8 cellular contexts compared by ENCODE assay signal in the genomic region with DNA sequence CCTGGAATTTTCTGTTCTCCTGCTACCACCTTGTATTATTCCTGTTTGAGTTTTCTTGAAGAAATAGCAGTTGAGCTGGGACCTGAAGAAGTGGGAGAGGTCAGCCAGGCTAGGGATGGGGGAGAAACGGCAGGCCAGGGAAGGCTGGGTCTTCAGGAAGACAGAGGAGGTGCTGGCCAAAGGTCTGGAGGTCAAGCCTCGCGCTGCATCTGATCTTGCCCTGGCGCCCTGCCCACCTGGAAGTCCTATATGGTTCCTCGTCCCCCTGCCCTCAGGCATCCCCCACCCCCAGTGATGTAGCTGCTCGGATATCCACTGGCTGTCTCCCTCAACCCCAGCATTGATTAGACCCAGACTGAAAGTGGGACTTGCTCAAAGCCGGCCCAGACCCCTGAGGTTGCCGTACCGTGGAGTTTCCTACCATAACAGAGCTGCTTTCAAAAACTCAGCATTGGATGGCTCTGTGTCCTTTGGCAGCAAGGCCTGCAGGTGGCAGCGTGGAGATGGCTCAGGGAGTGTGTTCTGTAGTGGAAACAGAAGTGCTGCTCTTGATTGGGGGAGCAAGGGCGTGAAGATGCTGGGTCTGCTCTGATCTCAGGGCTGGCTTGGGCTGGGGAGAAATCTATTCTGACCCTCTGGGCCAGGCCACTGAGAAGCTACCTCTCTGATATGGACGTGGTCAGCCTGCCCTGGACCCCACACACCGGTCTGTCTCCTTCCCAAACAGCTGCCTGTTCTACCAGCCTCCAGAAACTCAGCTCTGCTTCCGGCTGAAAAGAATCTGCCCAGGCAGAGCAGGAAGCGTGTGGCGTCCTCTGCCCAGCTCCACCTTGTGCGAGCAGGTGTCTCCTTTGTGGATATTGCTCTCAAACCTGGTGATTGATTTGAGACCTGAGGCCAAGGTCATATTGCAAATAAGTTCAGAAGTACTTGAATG.
DNase-seq lines count a peak whose midpoint lies in the region; ATAC-seq and TF ChIP-seq lines count a peak whose summit lies in the region.

No MANE protein-coding gene starts in this region.

- H3K4me3 ChIP-seq in SK-N-MC (no peak overlapping the region), body of pancreas (no peak overlapping the region), ascending aorta (no peak overlapping the region)

- TF ChIP-seq CTCF in body of pancreas (IDR thresholded peaks at IDR 0.05) (peak; percentile 53 to 81 (median 74)), ascending aorta (IDR thresholded peaks at IDR 0.05) (peak in 1 of 3 experiments; percentile 17)

- H3K36me3 ChIP-seq in SK-N-MC (ENCODE audit: insufficient read depth, low read length) (no peaks in the 10 kb centered on the region), body of pancreas (replicated peaks in 1 of 2; ENCODE audit: insufficient read depth in 1 of 2, low read depth in 2 of 2) (no peaks in the 10 kb centered on the region), ascending aorta (no peaks in the 10 kb centered on the region)

- H3K9ac ChIP-seq in SK-N-MC (ENCODE audit: insufficient read length), result no peak overlapping the region

- peak; percentile 92 for DNase-seq in D341Med (ENCODE audit: low spot score)
- DNase-seq in NCI-H1092 treated with DMSO at 0.1 percent for 48 hours (lab: John Stamatoyannopoulos, UW), result peak; percentile 86
- peak; percentile 40 for DNase-seq in SK-N-MC (ENCODE audit: low read depth, low spot score)
- peak; percentile 73 to 79 (median 78) for DNase-seq in body of pancreas
- DNase-seq in iPS-NIHi11 (ENCODE audit: low spot score), result peak; percentile 78
- DNase-seq in stimulated activated CD4-positive, alpha-beta T cell treated with anti-CD3 and anti-CD28 coated beads, Interleukin-12 subunit alpha, Interleukin-12 subunit beta, amount 100 ng/mL, for 4 hours, result peak; percentile 36
- DNase-seq in ascending aorta (ENCODE audit: low spot score in 2 of 2), result no peak

- H3K4me1 ChIP-seq in body of pancreas (peaks cover 29% of the 10 kb centered on the region), ascending aorta (peaks cover 0 to 14% of the 10 kb centered on the region in 2 donors)

- no peak for TF ChIP-seq POLR2A in body of pancreas (IDR thresholded peaks at IDR 0.05)

- H3K27ac ChIP-seq in SK-N-MC (no peak overlapping the region), body of pancreas (peak overlapping the region in 2 of 4 donors; percentile 7 to 10), ascending aorta (no peak overlapping the region)

- H3K9me3 ChIP-seq in SK-N-MC (ENCODE audit: low read depth, low read length), result no peaks in the 10 kb centered on the region
- no peaks in the 10 kb centered on the region for H3K9me3 ChIP-seq in body of pancreas
- no peaks in the 10 kb centered on the region for H3K9me3 ChIP-seq in ascending aorta

- H3K27me3 ChIP-seq in body of pancreas (no peaks in the 10 kb centered on the region), ascending aorta (no peaks in the 10 kb centered on the region)

- intact Hi-C loops in body of pancreas (cut with DNase I), result loop anchor here (5.0 kb wide), 1 partner anchor 179 kb away; no protein-coding TSS in a partner anchor
- intact Hi-C loops in ascending aorta (cut with DNase I), result no loop called here

- ATAC-seq in GM21515 (IDR thresholded peaks at IDR 0.05; ENCODE audit: unreplicated experiment), result peak; percentile 62
- peak; percentile 74 for ATAC-seq in body of pancreas

- 26 to 33% methylated on average over 8 to 17 of the region's 17 CpGs for whole genome bisulfite sequencing in body of pancreas, 2 donors

Comparison
In these comparisons a context has a peak if more than half of its experiments do, and no peak if none do; other contexts are left out.
1. DNase-seq: peak in D341Med (single experiment), NCI-H1092 treated with DMSO at 0.1 percent for 48 hours (single experiment), SK-N-MC (single experiment), body of pancreas (4 of 4), iPS-NIHi11 (single experiment) and stimulated activated CD4-positive, alpha-beta T cell treated with anti-CD3 and anti-CD28 coated beads, Interleukin-12 subunit alpha, Interleukin-12 subunit beta, amount 100 ng/mL, for 4 hours (single experiment); none in ascending aorta (0 of 2).